20 cellular contexts compared by ENCODE assay signal in the genomic region with DNA sequence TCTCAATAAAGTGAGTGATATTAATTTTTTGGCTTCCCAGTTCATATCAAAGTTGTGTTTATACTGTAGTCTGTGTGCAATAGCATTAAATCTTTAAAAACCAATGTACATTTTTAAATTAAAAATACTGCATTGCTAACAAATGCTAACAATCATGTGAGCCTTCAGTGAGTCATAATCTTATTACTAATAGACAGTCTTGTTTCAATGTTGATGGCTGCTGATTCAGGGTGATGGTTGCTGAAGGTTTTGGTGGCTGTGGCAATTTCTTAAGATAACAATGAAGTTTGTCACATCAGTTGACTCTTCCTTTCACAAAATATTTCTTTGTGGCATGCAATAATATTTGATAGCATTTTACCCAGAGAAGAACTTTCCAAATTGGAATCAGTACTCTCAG.
DNase-seq lines count a peak whose midpoint lies in the region; FAIRE-seq lines count a peak whose summit lies in the region.
"Had no signal": no experiment of that assay in that cellular context is flagged by ENCODE, and none has a peak within 500 bp of the region (broad histone marks: within the 10 kb centered on the region; RNA-seq: fewer than 3 reads in every experiment).

No MANE protein-coding gene starts in this region.

- H3K4me1 Mint-ChIP-seq in activated CD4-positive, alpha-beta T cell treated with anti-CD3 and anti-CD28 coated beads, Interleukin-2, amount 10 ng/mL, durations not matched to agents 24 days and 14 days = no peaks in the 10 kb centered on the region
- H3K4me1 Mint-ChIP-seq: stimulated activated naive CD8-positive, alpha-beta T cell treated with anti-CD3 and anti-CD28 coated beads, Interleukin-15, amount 100 ng/mL, for 72 hours had no signal

- no peaks in the 10 kb centered on the region for H3K36me3 Mint-ChIP-seq in activated CD4-positive, alpha-beta T cell treated with anti-CD3 and anti-CD28 coated beads, Interleukin-2, amount 10 ng/mL, durations not matched to agents 24 days and 14 days (ENCODE audit: low read depth)

- intact Hi-C loops in activated CD4-positive, alpha-beta T cell treated with anti-CD3 and anti-CD28 coated beads, Interleukin-2, amount 10 ng/mL, durations not matched to agents 24 days and 14 days (cut with micrococcal nuclease) = no loop called here

- H3K9me3 Mint-ChIP-seq in activated CD4-positive, alpha-beta T cell treated with anti-CD3 and anti-CD28 coated beads, Interleukin-2, amount 10 ng/mL, durations not matched to agents 24 days and 14 days = no peaks in the 10 kb centered on the region
- H3K9me3 Mint-ChIP-seq: stimulated activated naive CD8-positive, alpha-beta T cell treated with anti-CD3 and anti-CD28 coated beads, Interleukin-15, amount 100 ng/mL, for 72 hours had no signal

- H3K27me3 Mint-ChIP-seq in activated CD4-positive, alpha-beta T cell treated with anti-CD3 and anti-CD28 coated beads, Interleukin-2, amount 10 ng/mL, durations not matched to agents 24 days and 14 days = no peaks in the 10 kb centered on the region
- H3K27me3 Mint-ChIP-seq: stimulated activated naive CD8-positive, alpha-beta T cell treated with anti-CD3 and anti-CD28 coated beads, Interleukin-15, amount 100 ng/mL, for 72 hours had no signal

- DNase-seq in EH (ENCODE audit: low read depth) (peak; percentile 49), RCC 7860 (ENCODE audit: low spot score) (peak; percentile 25), epithelial cell of prostate (ENCODE audit: low read depth, low spot score) (peak; percentile 6), myocyte (ENCODE audit: low read depth) (peak; percentile 10), KG1 (lab: John Stamatoyannopoulos, UW) (no peak), cerebellar nuclear complex (lab: John Stamatoyannopoulos, UW) (no peak), DMS79 (lab: John Stamatoyannopoulos, UW) (no peak)
- DNase-seq in activated CD4-positive, alpha-beta T cell treated with anti-CD3 and anti-CD28 coated beads, Interleukin-2, amount 10 ng/mL, durations not matched to agents 24 days and 14 days = no peak
- DNase-seq: activated CD4-positive, alpha-beta T cell treated with anti-CD3 and anti-CD28 coated beads for 1 hour; activated gamma-delta T cell treated with Interleukin-2 at 50 U/mL for 16 hours; anterior cingulate cortex; COR-L47; GF-D8; head of caudate nucleus; NCI-H1092; NCI-H526; SJCRH30; stimulated activated naive CD8-positive, alpha-beta T cell treated with anti-CD3 and anti-CD28 coated beads, Interleukin-15, amount 100 ng/mL, for 72 hours had no signal

- H3K27ac Mint-ChIP-seq in activated CD4-positive, alpha-beta T cell treated with anti-CD3 and anti-CD28 coated beads, Interleukin-2, amount 10 ng/mL, durations not matched to agents 24 days and 14 days = no peak overlapping the region
- H3K27ac Mint-ChIP-seq: stimulated activated naive CD8-positive, alpha-beta T cell treated with anti-CD3 and anti-CD28 coated beads, Interleukin-15, amount 100 ng/mL, for 72 hours had no signal

- no peak overlapping the region for H3K4me3 Mint-ChIP-seq in activated CD4-positive, alpha-beta T cell treated with anti-CD3 and anti-CD28 coated beads, Interleukin-2, amount 10 ng/mL, durations not matched to agents 24 days and 14 days
- H3K4me3 Mint-ChIP-seq: stimulated activated naive CD8-positive, alpha-beta T cell treated with anti-CD3 and anti-CD28 coated beads, Interleukin-15, amount 100 ng/mL, for 72 hours had no signal

- H3K27ac ChIP-seq in epithelial cell of prostate = peak overlapping the region; percentile 36
- H3K27ac ChIP-seq: SJCRH30 had no signal

- peak; percentile 61 for FAIRE-seq in RCC 7860 (lab: Jason Lieb, UNC)
- FAIRE-seq: colon, urothelium cell line had no signal

Comparison
In these comparisons a context has a peak if more than half of its experiments do, and no peak if none do; other contexts are left out.
1. DNase-seq: peak in EH (single experiment), RCC 7860 (single experiment), epithelial cell of prostate (single experiment) and myocyte (single experiment); none in KG1 (single experiment), cerebellar nuclear complex (0 of 2), activated CD4-positive, alpha-beta T cell treated with anti-CD3 and anti-CD28 coated beads, Interleukin-2, amount 10 ng/mL, durations not matched to agents 24 days and 14 days (single experiment) and DMS79 (single experiment).